Comparison of ENCODE assay signal across 10 cellular contexts in the genomic region with DNA sequence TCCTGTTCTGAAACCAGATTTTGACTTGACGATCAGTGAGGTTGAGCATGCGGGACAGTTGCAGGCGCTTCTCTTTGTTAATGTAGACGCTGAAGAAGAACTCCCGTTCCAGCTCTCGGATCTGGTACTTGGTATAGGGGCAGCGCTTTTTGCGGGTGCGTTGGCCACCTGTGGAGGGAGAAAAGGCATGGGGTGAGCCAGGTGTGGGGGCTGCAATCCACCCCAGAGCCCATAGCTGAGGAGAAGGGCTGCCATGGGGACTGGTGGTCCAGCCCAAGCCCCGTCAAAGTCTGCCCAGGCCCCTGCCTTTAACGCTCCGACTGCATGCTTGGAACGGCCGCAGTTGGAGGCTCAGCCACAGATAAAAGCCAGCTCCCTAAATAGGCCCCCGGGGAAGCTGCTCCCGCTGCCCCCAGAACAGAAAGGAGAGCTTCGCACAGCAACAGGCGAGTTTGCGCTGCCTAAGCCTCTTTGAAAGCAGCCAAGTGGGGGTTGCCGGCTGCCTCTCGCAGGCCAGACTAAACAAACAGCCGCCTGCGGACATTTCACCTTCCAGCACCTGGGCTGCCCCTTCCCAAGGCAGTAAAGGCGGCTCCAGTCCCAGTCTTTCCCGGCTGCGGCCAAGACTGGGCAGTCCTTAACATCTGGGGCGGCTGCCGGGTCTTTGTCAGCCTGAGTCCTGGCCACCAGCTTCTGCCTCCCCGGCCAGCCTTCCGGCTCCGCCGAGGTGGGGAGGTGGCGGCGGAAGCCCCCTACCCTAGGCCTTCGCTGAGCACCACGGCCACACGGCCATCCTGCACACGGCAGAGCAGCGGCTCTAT. TPM values are rescaled to one million over a fixed set of nuclear protein-coding genes. Genes with fewer than 3 reads are reported as not detected.
DNase-seq lines count a peak whose midpoint lies in the region; ATAC-seq and TF ChIP-seq lines count a peak whose summit lies in the region.
"Had no signal": no experiment of that assay in that cellular context is flagged by ENCODE, and none has a peak within 500 bp of the region (broad histone marks: within the 10 kb centered on the region; RNA-seq: fewer than 3 reads in every experiment).

No MANE protein-coding gene starts in this region.

- H3K4me1 ChIP-seq in spleen, result peaks cover 19 to 63% (median 52%) of the 10 kb centered on the region in 6 donors
- H3K4me1 ChIP-seq in Karpas-422 (ENCODE audit: low read length), result no peaks in the 10 kb centered on the region; the same call in 1 of the 2 replicates

- no peaks in the 10 kb centered on the region for H3K9me3 Mint-ChIP-seq in activated CD4-positive, alpha-beta T cell treated with anti-CD3 and anti-CD28 coated beads for 36 hours (ENCODE audit: low read depth)
- H3K9me3 Mint-ChIP-seq in immature natural killer cell, result peaks cover 0 to 1% (median 0%) of the 10 kb centered on the region in 6 donors

- H3K79me2 ChIP-seq in Karpas-422 (ENCODE audit: low read length), result no peaks in the 10 kb centered on the region

- H3K27me3 ChIP-seq in spleen (replicated peaks in 1 of 7) (peaks cover 42 to 100% (median 99%) of the 10 kb centered on the region in 7 donors), Karpas-422 (ENCODE audit: low read length) (no peaks in the 10 kb centered on the region)

- H3K9me2 ChIP-seq in Karpas-422 (replicated peaks; ENCODE audit: insufficient read depth, low read length), result no peaks in the 10 kb centered on the region

- H4K20me1 ChIP-seq in Karpas-422 (ENCODE audit: insufficient read depth, low read depth, low read length), result no peaks in the 10 kb centered on the region

- H3K27ac Mint-ChIP-seq in activated CD4-positive, alpha-beta T cell treated with anti-CD3 and anti-CD28 coated beads for 36 hours, result no peak overlapping the region
- H3K27ac Mint-ChIP-seq in immature natural killer cell, result peak overlapping the region in 1 of 6 donors; percentile 46
- H3K27ac Mint-ChIP-seq: CD14-positive monocyte had no signal

- H3K4me3 Mint-ChIP-seq in activated CD4-positive, alpha-beta T cell treated with anti-CD3 and anti-CD28 coated beads for 36 hours, result no peak overlapping the region
- H3K4me3 Mint-ChIP-seq in immature natural killer cell, result peak overlapping the region in 3 of 5 donors; percentile 82 to 90 (median 86)

- H3K36me3 Mint-ChIP-seq in activated CD4-positive, alpha-beta T cell treated with anti-CD3 and anti-CD28 coated beads for 36 hours (ENCODE audit: low read depth), result no peaks in the 10 kb centered on the region
- H3K36me3 Mint-ChIP-seq in immature natural killer cell, result peaks cover 0 to 8% (median 0%) of the 10 kb centered on the region in 3 donors

- intact Hi-C loops in activated CD4-positive, alpha-beta T cell treated with anti-CD3 and anti-CD28 coated beads for 36 hours (cut with DNase I, micrococcal nuclease), result no loop called here
- intact Hi-C loops in spleen (cut with DNase I; ENCODE audit: low total_unique reads), result loop anchor here (10.0 kb wide), 1 partner anchor 1328 kb away; no protein-coding TSS in a partner anchor

- WGBS in spleen, 5 donors, result 14 to 23% (median 15%) methylated on average over 28 to 39 of the region's 39 CpGs

- ATAC-seq in activated CD4-positive, alpha-beta T cell treated with anti-CD3 and anti-CD28 coated beads for 36 hours, result no peak

- no peak overlapping the region for H3K9ac ChIP-seq in Karpas-422 (ENCODE audit: low read length)

- H2AFZ ChIP-seq in Karpas-422 (ENCODE audit: low read length), result no peak overlapping the region

- DNase-seq in activated CD4-positive, alpha-beta T cell treated with anti-CD3 and anti-CD28 coated beads for 48 hours, result peak; percentile 3
- no peak for DNase-seq in activated CD4-positive, alpha-beta T cell treated with anti-CD3 and anti-CD28 coated beads for 36 hours
- peak; percentile 27 for DNase-seq in NCI-H748 treated with DMSO at 0.1 percent for 48 hours (lab: John Stamatoyannopoulos, UW)
- no peak for DNase-seq in immature natural killer cell
- DNase-seq in spleen, result peak; percentile 69
- DNase-seq in AG08395 (ENCODE audit: low spot score), result no peak
- DNase-seq in Karpas-422, result no peak
- DNase-seq in COLO829 (ENCODE audit: low spot score), result no peak

- H3K9me3 ChIP-seq in spleen (no peaks in the 10 kb centered on the region), Karpas-422 (ENCODE audit: low read length) (no peaks in the 10 kb centered on the region)

- POLR2A ChIA-PET in activated CD4-positive, alpha-beta T cell treated with anti-CD3 and anti-CD28 coated beads for 36 hours (lab: Charles Lee), result no interaction called here

- H3K27ac ChIP-seq in spleen (no peak overlapping the region), Karpas-422 (ENCODE audit: low read length) (no peak overlapping the region)

- CTCF ChIA-PET in activated CD4-positive, alpha-beta T cell treated with anti-CD3 and anti-CD28 coated beads for 36 hours (lab: Charles Lee), result interaction anchor here (0.5 to 1.8 kb wide), 5 partner anchors 13 to 1807 kb away, joined by 3 to 11 read pairs (median 3); partner anchors contain the start of gene HOXA7

- TF ChIP-seq CTCF in spleen (IDR thresholded peaks at IDR 0.05 in 8 of 11, conservative IDR thresholded peaks at IDR 0.05 in 3 of 11), result no peak

- no peak overlapping the region for H3K4me3 ChIP-seq in spleen
- H3K4me3 ChIP-seq in Karpas-422 (ENCODE audit: low read length), result no peak overlapping the region

- peaks cover 33% of the 10 kb centered on the region for H3K4me1 Mint-ChIP-seq in activated CD4-positive, alpha-beta T cell treated with anti-CD3 and anti-CD28 coated beads for 36 hours
- H3K4me1 Mint-ChIP-seq in immature natural killer cell, result peaks cover 45 to 51% of the 10 kb centered on the region in 2 donors

- no peak overlapping the region for H3K4me2 ChIP-seq in Karpas-422 (ENCODE audit: low read depth, low read length, poor library complexity, severe bottlenecking)

- H3K27me3 Mint-ChIP-seq in activated CD4-positive, alpha-beta T cell treated with anti-CD3 and anti-CD28 coated beads for 36 hours, result peaks cover 66% of the 10 kb centered on the region
- peaks cover 48 to 68% (median 66%) of the 10 kb centered on the region in 3 donors for H3K27me3 Mint-ChIP-seq in immature natural killer cell (ENCODE audit: low read depth in 3 of 3)

- H3K36me3 ChIP-seq in spleen, result no peaks in the 10 kb centered on the region
- H3K36me3 ChIP-seq in Karpas-422 (ENCODE audit: insufficient read depth, low read length), result no peaks in the 10 kb centered on the region

- TF ChIP-seq POLR2A in spleen (IDR thresholded peaks at IDR 0.05), result no peak

RNA-seq across cellular contexts. Expression of gene HOXA11, which starts 2.0 kb away (rescaled TPM):
- not detected for total RNA-seq in activated CD4-positive, alpha-beta T cell treated with anti-CD3 and anti-CD28 coated beads for 36 hours
- polyA plus RNA-seq in immature natural killer cell, result not detected
- not detected for total RNA-seq in spleen
- not detected for polyA plus RNA-seq in spleen
- not detected in 2 replicates for total RNA-seq in Karpas-422 (2014; rRNA removed; shearing (Covaris generic); ENCODE audit: low replicate concordance)
- total RNA-seq: fibroblast of lung had no signal
- polyA plus RNA-seq: CD14-positive monocyte had no signal

RNA-seq across cellular contexts. Expression of gene HOXA10, which starts 9.0 kb away (rescaled TPM):
- total RNA-seq in activated CD4-positive, alpha-beta T cell treated with anti-CD3 and anti-CD28 coated beads for 36 hours, result not detected
- 10 to 100 TPM in 1 of 3 donors, 1 to 10 TPM in 2; 4.2 to 17.3 (median 6.2) TPM for polyA plus RNA-seq in immature natural killer cell
- total RNA-seq in spleen, result under 1 TPM in 3 of 7 donors, not detected in 4; 0.13 to 0.72 (median 0.56) TPM
- under 1 TPM; 0.05 to 0.22 (median 0.19) TPM for polyA plus RNA-seq in spleen
- total RNA-seq in Karpas-422 (2014; rRNA removed; shearing (Covaris generic); ENCODE audit: low replicate concordance), result not detected in 2 replicates

RNA-seq across cellular contexts. Expression of gene HOXA13, which starts 16.8 kb away (rescaled TPM):
- not detected for total RNA-seq in activated CD4-positive, alpha-beta T cell treated with anti-CD3 and anti-CD28 coated beads for 36 hours
- polyA plus RNA-seq in immature natural killer cell, result not detected
- not detected for total RNA-seq in spleen
- polyA plus RNA-seq in spleen, result not detected
- 0.07 TPM in 1 of 2 replicates, not detected in the other for total RNA-seq in Karpas-422 (2014; rRNA removed; shearing (Covaris generic); ENCODE audit: low replicate concordance)
- total RNA-seq: fibroblast of lung had no signal
- polyA plus RNA-seq: CD14-positive monocyte, fibroblast of lung had no signal

RNA-seq across cellular contexts. Expression of gene HOXA9, which starts 17.7 kb away (rescaled TPM):
- total RNA-seq in activated CD4-positive, alpha-beta T cell treated with anti-CD3 and anti-CD28 coated beads for 36 hours, result not detected
- polyA plus RNA-seq in immature natural killer cell, result 1 to 10 TPM; 1.6 to 3.1 (median 1.8) TPM
- 1 to 10 TPM in 5 of 7 donors, under 1 TPM in 2; 0.51 to 3.0 (median 1.2) TPM for total RNA-seq in spleen
- under 1 TPM; 0.46 to 0.54 (median 0.48) TPM for polyA plus RNA-seq in spleen
- total RNA-seq in Karpas-422 (2014; rRNA removed; shearing (Covaris generic); ENCODE audit: low replicate concordance), result not detected in 2 replicates
- total RNA-seq: fibroblast of lung had no signal

RNA-seq across cellular contexts. Expression of gene HOXA7, which starts 26.6 kb away (rescaled TPM):
- total RNA-seq in activated CD4-positive, alpha-beta T cell treated with anti-CD3 and anti-CD28 coated beads for 36 hours, result not detected
- polyA plus RNA-seq in immature natural killer cell (1 to 10 TPM in 2 of 3 donors, not detected in 1; 1.0 to 4.2 TPM), spleen (1 to 10 TPM in 1 of 3 donors, under 1 TPM in 2; 0.55 to 1.4 (median 0.80) TPM)
- 1 to 10 TPM; 1.0 to 8.0 (median 2.6) TPM for total RNA-seq in spleen
- total RNA-seq in Karpas-422 (2014; rRNA removed; shearing (Covaris generic); ENCODE audit: low replicate concordance), result 7.5 and 10.2 TPM in 2 replicates
- polyA plus RNA-seq: CD14-positive monocyte had no signal

Comparison
In these comparisons a context has a peak if more than half of its experiments do, and no peak if none do; other contexts are left out.
1. DNase-seq: peak in activated CD4-positive, alpha-beta T cell treated with anti-CD3 and anti-CD28 coated beads for 48 hours (single experiment), NCI-H748 treated with DMSO at 0.1 percent for 48 hours (single experiment) and spleen (single experiment); none in activated CD4-positive, alpha-beta T cell treated with anti-CD3 and anti-CD28 coated beads for 36 hours (single experiment), immature natural killer cell (0 of 3), AG08395 (single experiment), Karpas-422 (single experiment) and COLO829 (single experiment).